10 cellular contexts compared by ENCODE assay signal in the genomic region with DNA sequence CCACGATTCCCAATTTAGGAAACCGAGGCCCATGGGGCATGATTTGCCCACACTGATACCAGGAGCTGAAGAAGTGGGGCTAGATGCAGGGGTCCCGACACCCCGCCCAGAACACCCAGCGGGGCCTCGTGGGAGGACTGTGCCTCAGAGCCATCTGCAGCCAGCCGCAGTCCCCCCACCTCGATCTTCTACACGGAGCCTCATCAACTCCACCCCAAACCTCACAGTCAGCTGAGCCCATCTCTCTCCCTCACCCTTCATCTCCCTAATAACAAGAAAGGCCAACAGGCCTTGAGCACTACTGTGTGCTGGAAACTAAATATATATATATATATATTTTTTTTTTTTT. TPM values are rescaled to one million over a fixed set of nuclear protein-coding genes. Genes with fewer than 3 reads are reported as not detected.
A peak's percentile ranks its signal among the peaks of the same experiment; 100 is the strongest.
DNase-seq lines count a peak whose midpoint lies in the region; ATAC-seq and TF ChIP-seq lines count a peak whose summit lies in the region.
"Had no signal": no experiment of that assay in that cellular context is flagged by ENCODE, and none has a peak within 500 bp of the region (broad histone marks: within the 10 kb centered on the region; RNA-seq: fewer than 3 reads in every experiment).

No MANE protein-coding gene starts in this region.

- CTCF ChIA-PET in PC-3 (lab: Charles Lee): no interaction called here

- H3K27me3 Mint-ChIP-seq in activated naive CD8-positive, alpha-beta T cell treated with anti-CD3 and anti-CD28 coated beads, Interleukin-2, amount 50 U/mL, for 24 hours: peaks cover 15% of the 10 kb centered on the region

- no peak overlapping the region for H3K4me2 ChIP-seq in PC-3 (ENCODE audit: low read length)

- no peaks in the 10 kb centered on the region for H3K4me1 ChIP-seq in psoas muscle
- peaks cover 15% of the 10 kb centered on the region for H3K4me1 ChIP-seq in PC-3 (ENCODE audit: insufficient read depth, low read length)
- peaks cover 0 to 33% (median 0%) of the 10 kb centered on the region in 9 donors for H3K4me1 ChIP-seq in heart right ventricle
- H3K4me1 ChIP-seq: colonic mucosa had no signal

- H3K27ac ChIP-seq in psoas muscle (no peak overlapping the region), PC-3 (ENCODE audit: low read length) (no peak overlapping the region), heart right ventricle (no peak overlapping the region)
- H3K27ac ChIP-seq: colonic mucosa had no signal

- H3K9me3 ChIP-seq in psoas muscle (no peaks in the 10 kb centered on the region), PC-3 (ENCODE audit: low read length) (no peaks in the 10 kb centered on the region), heart right ventricle (no peaks in the 10 kb centered on the region)
- H3K9me3 ChIP-seq: colonic mucosa had no signal

- no peak overlapping the region for H2AFZ ChIP-seq in PC-3 (ENCODE audit: low read length)

- H3K4me3 ChIP-seq in psoas muscle: no peak overlapping the region
- no peak overlapping the region for H3K4me3 ChIP-seq in PC-3 (ENCODE audit: low read length)
- H3K4me3 ChIP-seq in heart right ventricle: no peak overlapping the region
- H3K4me3 ChIP-seq: colonic mucosa had no signal

- peak; percentile 65 for DNase-seq in GM10266 (ENCODE audit: extremely low spot score)
- DNase-seq in activated naive CD8-positive, alpha-beta T cell treated with anti-CD3 and anti-CD28 coated beads, Interleukin-2, amount 50 U/mL, for 24 hours: no peak
- DNase-seq in psoas muscle: no peak
- DNase-seq in PC-3: no peak
- no peak for DNase-seq in heart right ventricle
- no peak for DNase-seq in pons (ENCODE audit: low spot score)
- DNase-seq: colonic mucosa, DMS79 had no signal

- no peaks in the 10 kb centered on the region for H3K36me3 Mint-ChIP-seq in activated naive CD8-positive, alpha-beta T cell treated with anti-CD3 and anti-CD28 coated beads, Interleukin-2, amount 50 U/mL, for 24 hours (ENCODE audit: low read depth)

- TF ChIP-seq CTCF in GM10266 (IDR thresholded peaks at IDR 0.05; ENCODE audit: control insufficient read depth, insufficient read depth, low read depth, missing control alignments): no peak
- TF ChIP-seq CTCF in psoas muscle (IDR thresholded peaks at IDR 0.05): no peak
- TF ChIP-seq CTCF in PC-3 (conservative IDR thresholded peaks at IDR 0.05; ENCODE audit: low read depth, low read length): no peak
- no peak for TF ChIP-seq CTCF in heart right ventricle (IDR thresholded peaks at IDR 0.05)

- H4K20me1 ChIP-seq in PC-3 (ENCODE audit: low read length): no peaks in the 10 kb centered on the region

- H3K27me3 ChIP-seq in psoas muscle (ENCODE audit: insufficient read depth in 3 of 3, low read length in 2 of 3): no peaks in the 10 kb centered on the region
- H3K27me3 ChIP-seq in PC-3 (ENCODE audit: low read length): no peaks in the 10 kb centered on the region
- no peaks in the 10 kb centered on the region for H3K27me3 ChIP-seq in heart right ventricle
- H3K27me3 ChIP-seq: colonic mucosa had no signal

- H3K9me3 Mint-ChIP-seq in activated naive CD8-positive, alpha-beta T cell treated with anti-CD3 and anti-CD28 coated beads, Interleukin-2, amount 50 U/mL, for 24 hours: no peaks in the 10 kb centered on the region

- H3K4me3 Mint-ChIP-seq in activated naive CD8-positive, alpha-beta T cell treated with anti-CD3 and anti-CD28 coated beads, Interleukin-2, amount 50 U/mL, for 24 hours: peak overlapping the region; percentile 56

- H3K9ac ChIP-seq in PC-3 (ENCODE audit: low read length): no peak overlapping the region

- H3K9me2 ChIP-seq in PC-3 (replicated peaks; ENCODE audit: low read length): no peaks in the 10 kb centered on the region

- ATAC-seq in GM19328 (IDR thresholded peaks at IDR 0.05; ENCODE audit: unreplicated experiment) (peak; percentile 36), HG03064 (IDR thresholded peaks at IDR 0.05; ENCODE audit: low read depth, unreplicated experiment) (peak; percentile 20), psoas muscle (no peak), PC-3 (no peak), heart right ventricle (no peak)
- peak; percentile 34 for ATAC-seq in activated naive CD8-positive, alpha-beta T cell treated with anti-CD3 and anti-CD28 coated beads, Interleukin-2, amount 50 U/mL, for 24 hours

- peaks cover 72% of the 10 kb centered on the region for H3K4me1 Mint-ChIP-seq in activated naive CD8-positive, alpha-beta T cell treated with anti-CD3 and anti-CD28 coated beads, Interleukin-2, amount 50 U/mL, for 24 hours

- H3K79me2 ChIP-seq in PC-3 (ENCODE audit: low read length): no peaks in the 10 kb centered on the region

- intact Hi-C loops in psoas muscle (cut with DNase I) (no loop called here), PC-3 (cut with micrococcal nuclease) (no loop called here), heart right ventricle (cut with DNase I) (no loop called here)

- H3F3A ChIP-seq in PC-3 (ENCODE audit: low read length, unreplicated experiment): no peaks in the 10 kb centered on the region

- H3K36me3 ChIP-seq in psoas muscle (ENCODE audit: insufficient read depth in 1 of 2, low read depth in 1 of 2) (peaks cover 0 to 6% of the 10 kb centered on the region in 2 donors), PC-3 (ENCODE audit: low read depth, low read length) (no peaks in the 10 kb centered on the region), heart right ventricle (peaks cover 0 to 5% (median 0%) of the 10 kb centered on the region in 9 donors)
- H3K36me3 ChIP-seq: colonic mucosa had no signal

- no TSS peak for BruUV-seq in PC-3 (replicated peaks; lab: Mats Ljungman, UMichigan)

- H3K27ac Mint-ChIP-seq in activated naive CD8-positive, alpha-beta T cell treated with anti-CD3 and anti-CD28 coated beads, Interleukin-2, amount 50 U/mL, for 24 hours: peak overlapping the region; percentile 89

- POLR2A ChIA-PET in PC-3 (lab: Charles Lee; ENCODE audit: unreplicated experiment): no interaction called here

- WGBS in psoas muscle, 3 donors: 84 to 89% (median 86%) methylated on average over 9 of the region's 9 CpGs
- WGBS in heart right ventricle, 2 donors: 89 to 90% methylated on average over 9 of the region's 9 CpGs

RNA-seq across cellular contexts. Expression of a gene that starts 4.2 kb away (rescaled TPM):
- 10 to 100 TPM; 13.8 to 23.6 (median 17.4) TPM for total RNA-seq in psoas muscle
- polyA plus RNA-seq in psoas muscle: 10 to 100 TPM; 33.8 to 47.8 (median 35.5) TPM
- total RNA-seq in PC-3 (2014; rRNA removed): 29.7 and 42.0 TPM in 2 replicates
- total RNA-seq in heart right ventricle: 10 to 100 TPM; 14.0 to 20.0 (median 15.6) TPM
- polyA plus RNA-seq in heart right ventricle: 10 to 100 TPM; 24.3 to 35.4 TPM

RNA-seq across cellular contexts. Expression of a gene that starts 49.2 kb away (rescaled TPM):
- total RNA-seq in psoas muscle (10 to 100 TPM; 10.9 to 23.5 (median 17.7) TPM), PC-3 (2014; rRNA removed) (17.3 and 21.0 TPM in 2 replicates), heart right ventricle (10 to 100 TPM; 14.6 to 30.9 (median 23.1) TPM)
- polyA plus RNA-seq in psoas muscle (10 to 100 TPM in 1 of 3 donors, 1 to 10 TPM in 2; 9.3 to 15.1 (median 9.9) TPM), heart right ventricle (10 to 100 TPM in 1 of 2 donors, 1 to 10 TPM in 1; 7.3 to 20.0 TPM)

Comparison
In these comparisons a context has a peak if more than half of its experiments do, and no peak if none do; other contexts are left out.
1. ATAC-seq: peak in GM19328 (single experiment), HG03064 (single experiment) and activated naive CD8-positive, alpha-beta T cell treated with anti-CD3 and anti-CD28 coated beads, Interleukin-2, amount 50 U/mL, for 24 hours (single experiment); none in psoas muscle (0 of 4), PC-3 (single experiment) and heart right ventricle (0 of 8).